17 cellular contexts compared by ENCODE assay signal in genomic region chr15:100330221-100330620, GRCh38. TPM values are rescaled to one million over a fixed set of nuclear protein-coding genes. Genes with fewer than 3 reads are reported as not detected.
DNase-seq lines count a peak whose midpoint lies in the region; FAIRE-seq and TF ChIP-seq lines count a peak whose summit lies in the region.
"Had no signal": no experiment of that assay in that cellular context is flagged by ENCODE, and none has a peak within 500 bp of the region (broad histone marks: within the 10 kb centered on the region; RNA-seq: fewer than 3 reads in every experiment).

No MANE protein-coding gene starts in this region.

- H2AFZ ChIP-seq in OCI-LY7 (ENCODE audit: low read length), result no peak overlapping the region

- no peaks in the 10 kb centered on the region for H3K79me2 ChIP-seq in OCI-LY7 (ENCODE audit: insufficient read depth, low read depth, low read length)

- H3K36me3 ChIP-seq in OCI-LY7 (ENCODE audit: insufficient read depth, low read length) (no peaks in the 10 kb centered on the region), small intestine (ENCODE audit: control insufficient read depth in 2 of 2, insufficient read depth in 2 of 2, low read length in 2 of 2) (no peaks in the 10 kb centered on the region), esophagus muscularis mucosa (peaks cover 0 to 5% (median 1%) of the 10 kb centered on the region in 4 donors)
- H3K36me3 ChIP-seq: pancreas, SJCRH30, thoracic aorta had no signal

- CTCF ChIA-PET in OCI-LY7 (lab: Charles Lee; ENCODE audit: unreplicated experiment), result no interaction called here

- in situ Hi-C loops in ACHN (cut with HindIII; ENCODE audit: low pct_ligation_motif_present, low pct_unique_long_range_greater_than_20kb, low sequenced_read_pairs), result no loop called here

- H3K27me3 Mint-ChIP-seq in activated CD4-positive, alpha-beta T cell treated with anti-CD3 and anti-CD28 coated beads, Interleukin-2, amount 10 ng/mL, durations not matched to agents 24 days and 14 days, result peaks cover 14% of the 10 kb centered on the region
- no peaks in the 10 kb centered on the region for H3K27me3 Mint-ChIP-seq in activated naive CD4-positive, alpha-beta T cell treated with anti-CD3 and anti-CD28 coated beads, Interleukin-2, amount 50 U/mL, for 24 hours

- H4K20me1 ChIP-seq in OCI-LY7 (ENCODE audit: insufficient read depth, low read length), result no peaks in the 10 kb centered on the region

- POLR2A ChIA-PET in OCI-LY7 (lab: Charles Lee), result interaction anchor here (0.6 kb wide), 1 partner anchor 33 kb away, joined by 3 read pairs; no protein-coding TSS in a partner anchor

- peak; percentile 68 for DNase-seq in activated CD4-positive, alpha-beta T cell treated with anti-CD3 and anti-CD28 coated beads, Interleukin-2, amount 10 ng/mL, durations not matched to agents 24 days and 14 days
- no peak for DNase-seq in activated CD4-positive, alpha-beta T cell treated with anti-CD3 and anti-CD28 coated beads for 4 hours
- DNase-seq in OCI-LY7 (ENCODE audit: low spot score), result peak; percentile 20
- DNase-seq in small intestine, result peak; percentile 10
- DNase-seq in ACHN, result no peak
- DNase-seq in esophagus muscularis mucosa (ENCODE audit: extremely low spot score), result no peak
- DNase-seq in substantia nigra (lab: John Stamatoyannopoulos, UW), result no peak
- DNase-seq: Caco-2, HCEC 1CT, hypothalamus, pancreas, SJCRH30 had no signal

- H3K9me2 ChIP-seq in OCI-LY7 (ENCODE audit: insufficient read depth, low read length), result no peaks in the 10 kb centered on the region

- WGBS in small intestine, 3 donors, result 62 to 86% (median 68%) methylated on average over 10 of the region's 10 CpGs
- WGBS in esophagus muscularis mucosa, result 81% methylated on average over 9 of the region's 10 CpGs

- TF ChIP-seq CTCF in OCI-LY7 (conservative IDR thresholded peaks at IDR 0.05; ENCODE audit: low read length), result no peak
- TF ChIP-seq CTCF in esophagus muscularis mucosa (IDR thresholded peaks at IDR 0.05), result no peak

- peak overlapping the region; percentile 31; the same call in 1 of the 2 replicates for H3K4me2 ChIP-seq in OCI-LY7 (ENCODE audit: low read length)
- H3K4me2 ChIP-seq: smooth muscle cell had no signal

- no TSS peak for BruUV-seq in OCI-LY7 (replicated peaks; lab: Mats Ljungman, UMichigan)

- peak overlapping the region; percentile 71 for H3K4me3 Mint-ChIP-seq in activated CD4-positive, alpha-beta T cell treated with anti-CD3 and anti-CD28 coated beads, Interleukin-2, amount 10 ng/mL, durations not matched to agents 24 days and 14 days
- peak overlapping the region; percentile 80 for H3K4me3 Mint-ChIP-seq in activated naive CD4-positive, alpha-beta T cell treated with anti-CD3 and anti-CD28 coated beads, Interleukin-2, amount 50 U/mL, for 24 hours

- peaks cover 26% of the 10 kb centered on the region for H3K4me1 ChIP-seq in OCI-LY7 (ENCODE audit: insufficient read depth, low read length, poor library complexity, severe bottlenecking)
- no peaks in the 10 kb centered on the region for H3K4me1 ChIP-seq in small intestine (ENCODE audit: control insufficient read depth in 2 of 2, insufficient read depth in 1 of 2, low read depth in 1 of 2, low read length in 1 of 2)
- H3K4me1 ChIP-seq in esophagus muscularis mucosa, result peaks cover 0 to under 1% (median 0%) of the 10 kb centered on the region in 4 donors
- H3K4me1 ChIP-seq: Caco-2, pancreas, SJCRH30 had no signal

- TF ChIP-seq POLR2A in esophagus muscularis mucosa (IDR thresholded peaks at IDR 0.05; ENCODE audit: low read depth), result no peak

- no peaks in the 10 kb centered on the region for H3K27me3 ChIP-seq in small intestine (ENCODE audit: control insufficient read depth in 2 of 2, insufficient read depth in 2 of 2, low read length in 2 of 2)
- H3K27me3 ChIP-seq in esophagus muscularis mucosa, result no peaks in the 10 kb centered on the region
- H3K27me3 ChIP-seq: pancreas, SJCRH30 had no signal

- peaks cover 2% of the 10 kb centered on the region for H3K36me3 Mint-ChIP-seq in activated CD4-positive, alpha-beta T cell treated with anti-CD3 and anti-CD28 coated beads, Interleukin-2, amount 10 ng/mL, durations not matched to agents 24 days and 14 days (ENCODE audit: low read depth)
- H3K36me3 Mint-ChIP-seq in activated naive CD4-positive, alpha-beta T cell treated with anti-CD3 and anti-CD28 coated beads, Interleukin-2, amount 50 U/mL, for 24 hours, result peaks cover 7% of the 10 kb centered on the region
- H3K36me3 Mint-ChIP-seq: IgD-negative memory B cell had no signal

- no peaks in the 10 kb centered on the region for H3K9me3 ChIP-seq in OCI-LY7 (ENCODE audit: low read length)
- H3K9me3 ChIP-seq in small intestine (ENCODE audit: control insufficient read depth, low read depth), result no peaks in the 10 kb centered on the region
- H3K9me3 ChIP-seq in esophagus muscularis mucosa, result no peaks in the 10 kb centered on the region
- H3K9me3 ChIP-seq: Caco-2, pancreas, SJCRH30, thoracic aorta had no signal

- H3K4me3 ChIP-seq in OCI-LY7 (ENCODE audit: low read depth, low read length, poor library complexity, severe bottlenecking), result no peak overlapping the region
- H3K4me3 ChIP-seq in small intestine (ENCODE audit: low read depth in 1 of 2, low read length in 2 of 2), result no peak overlapping the region
- H3K4me3 ChIP-seq in esophagus muscularis mucosa, result no peak overlapping the region
- H3K4me3 ChIP-seq: pancreas, SJCRH30, smooth muscle cell, thoracic aorta had no signal

- H3K27ac ChIP-seq in OCI-LY7 (ENCODE audit: low read depth, low read length, poor library complexity, severe bottlenecking) (peak overlapping the region; percentile 37), small intestine (ENCODE audit: low read depth in 1 of 2, low read length in 1 of 2) (peak overlapping the region in 1 of 2 donors; percentile 12), esophagus muscularis mucosa (replicated peaks in 1 of 4) (no peak overlapping the region), substantia nigra (ENCODE audit: low read depth, low read length, poor library complexity, severe bottlenecking) (no peak overlapping the region)
- H3K27ac ChIP-seq: pancreas, SJCRH30, thoracic aorta had no signal

- peaks cover 38% of the 10 kb centered on the region for H3K4me1 Mint-ChIP-seq in activated CD4-positive, alpha-beta T cell treated with anti-CD3 and anti-CD28 coated beads, Interleukin-2, amount 10 ng/mL, durations not matched to agents 24 days and 14 days
- H3K4me1 Mint-ChIP-seq in activated naive CD4-positive, alpha-beta T cell treated with anti-CD3 and anti-CD28 coated beads, Interleukin-2, amount 50 U/mL, for 24 hours, result peaks cover 73% of the 10 kb centered on the region

- no peaks in the 10 kb centered on the region for H3K9me3 Mint-ChIP-seq in activated CD4-positive, alpha-beta T cell treated with anti-CD3 and anti-CD28 coated beads, Interleukin-2, amount 10 ng/mL, durations not matched to agents 24 days and 14 days
- no peaks in the 10 kb centered on the region for H3K9me3 Mint-ChIP-seq in activated naive CD4-positive, alpha-beta T cell treated with anti-CD3 and anti-CD28 coated beads, Interleukin-2, amount 50 U/mL, for 24 hours

- no peak for TF ChIP-seq EP300 in esophagus muscularis mucosa (IDR thresholded peaks at IDR 0.05)

- intact Hi-C loops in activated CD4-positive, alpha-beta T cell treated with anti-CD3 and anti-CD28 coated beads, Interleukin-2, amount 10 ng/mL, durations not matched to agents 24 days and 14 days (cut with micrococcal nuclease), result no loop called here
- intact Hi-C loops in OCI-LY7 (cut with micrococcal nuclease; ENCODE audit: unreplicated experiment) (loop anchor here (10.0 kb wide), 1 partner anchor 125 kb away; no protein-coding TSS in a partner anchor), esophagus muscularis mucosa (cut with DNase I) (loop anchor here (10.0 kb wide), 1 partner anchor 125 kb away; no protein-coding TSS in a partner anchor)

- no peak for FAIRE-seq in small intestine (lab: Jason Lieb, UNC)
- FAIRE-seq: GM12892, pancreas had no signal

- no peak overlapping the region for H3K27ac Mint-ChIP-seq in activated CD4-positive, alpha-beta T cell treated with anti-CD3 and anti-CD28 coated beads, Interleukin-2, amount 10 ng/mL, durations not matched to agents 24 days and 14 days
- no peak overlapping the region for H3K27ac Mint-ChIP-seq in activated naive CD4-positive, alpha-beta T cell treated with anti-CD3 and anti-CD28 coated beads, Interleukin-2, amount 50 U/mL, for 24 hours
- H3K27ac Mint-ChIP-seq: IgD-negative memory B cell had no signal

RNA-seq across cellular contexts. Expression of gene ADAMTS17, which starts 11.6 kb away (rescaled TPM):
- 0.47 and 1.1 TPM in 2 replicates for total RNA-seq in activated CD4-positive, alpha-beta T cell treated with anti-CD3 and anti-CD28 coated beads, Interleukin-2, amount 10 ng/mL, durations not matched to agents 24 days and 14 days
- total RNA-seq in OCI-LY7 (2014; rRNA removed; shearing (Covaris generic)), result 0.28 TPM in 1 of 2 replicates, not detected in the other
- total RNA-seq in OCI-LY7 (2022) (not detected in 2 replicates), esophagus muscularis mucosa (10 to 100 TPM in 1 of 4 donors, 1 to 10 TPM in 3; 5.3 to 12.0 (median 6.6) TPM)
- polyA plus RNA-seq in small intestine, result 1 to 10 TPM in 1 of 3 donors, under 1 TPM in 2; 0.45 to 1.9 (median 0.54) TPM
- polyA plus RNA-seq: IgD-negative memory B cell had no signal

Comparison
In these comparisons a context has a peak if more than half of its experiments do, and no peak if none do; other contexts are left out.
1. DNase-seq: peak in activated CD4-positive, alpha-beta T cell treated with anti-CD3 and anti-CD28 coated beads, Interleukin-2, amount 10 ng/mL, durations not matched to agents 24 days and 14 days (single experiment), OCI-LY7 (single experiment) and small intestine (single experiment); none in activated CD4-positive, alpha-beta T cell treated with anti-CD3 and anti-CD28 coated beads for 4 hours (0 of 2), ACHN (single experiment), esophagus muscularis mucosa (single experiment) and substantia nigra (0 of 49).